In the genomic region with DNA sequence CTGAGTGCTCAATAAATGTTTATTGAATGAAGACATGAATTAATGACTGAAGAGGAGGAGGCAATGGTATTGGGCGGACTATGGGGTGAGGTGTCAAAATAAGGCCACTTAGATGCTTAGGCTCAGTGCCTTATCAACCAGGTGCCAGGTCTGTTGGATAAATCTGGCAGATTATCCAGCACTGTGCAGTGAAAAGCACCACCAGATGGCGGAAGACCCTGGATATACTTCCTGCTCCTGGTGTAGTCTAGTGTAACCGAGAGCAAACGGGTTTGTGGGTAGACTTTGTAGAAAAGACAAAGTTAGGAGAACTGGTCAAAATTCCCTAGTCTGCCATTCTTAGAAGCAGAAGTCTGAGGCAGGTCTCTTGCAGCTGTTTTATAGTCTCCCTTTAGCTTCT, we compare ENCODE assay signal across 1 cellular context.
TF ChIP-seq lines count a peak whose summit lies in the region.

No MANE protein-coding gene starts in this region.

TF ChIP-seq in H1, 55 proteins besides CTCF, POLR2A, EP300 and RAD21:
- TF ChIP-seq SUZ12 (IDR thresholded peaks at IDR 0.05; ENCODE audit: low read length), result no peak
- TF ChIP-seq CHD2 (IDR thresholded peaks at IDR 0.05; ENCODE audit: low read length), result no peak
- TF ChIP-seq CBX5 (IDR thresholded peaks at IDR 0.05; ENCODE audit: low read depth, low read length), result no peak
- TF ChIP-seq KDM5A (IDR thresholded peaks at IDR 0.05; ENCODE audit: low read length), result no peak
- no peak for TF ChIP-seq SP4 (IDR thresholded peaks at IDR 0.05; ENCODE audit: low read length)
TF ChIP-seq in H1: peak in this region for 0.
